In genomic region chr17:81317992-81318391, GRCh38 we compare ENCODE assay signal across 3 cellular contexts.
TF ChIP-seq lines count a peak whose summit lies in the region.

No MANE protein-coding gene starts in this region.

TF ChIP-seq in HepG2, 621 proteins besides CTCF, POLR2A, EP300 and RAD21:
- TF ChIP-seq IKZF1 (IDR thresholded peaks at IDR 0.05) (no peak), GATAD2A (CRISPR knock-in tag; IDR thresholded peaks at IDR 0.05) (0 out of 2 replicates have a peak, but pooled peaks have one; percentile 10), NR2F6 (IDR thresholded peaks at IDR 0.05) (no peak), NR2F6 (CRISPR knock-in tag; IDR thresholded peaks at IDR 0.05) (peak; percentile 51; the same call in 1 of the 2 replicates)

TF ChIP-seq in K562, 482 proteins besides CTCF, POLR2A, EP300 and RAD21:
- 0 out of 2 replicates have a peak, but pooled peaks have one; percentile 56 for TF ChIP-seq ZBTB33 (CRISPR knock-in tag; IDR thresholded peaks at IDR 0.05)
- TF ChIP-seq ZBTB49 (CRISPR knock-in tag; IDR thresholded peaks at IDR 0.05; ENCODE audit: borderline replicate concordance): no peak
- no peak for TF ChIP-seq CBX1 (IDR thresholded peaks at IDR 0.05; ENCODE audit: low read depth)
- peak; percentile 52; the same call in 1 of the 2 replicates for TF ChIP-seq ZBTB7A (IDR thresholded peaks at IDR 0.05; ENCODE audit: borderline replicate concordance, control insufficient read depth, low read depth, low read length)
- TF ChIP-seq ZNF77 (CRISPR knock-in tag; IDR thresholded peaks at IDR 0.05): no peak

TF ChIP-seq in SK-N-SH, 30 proteins besides CTCF, POLR2A, EP300 and RAD21:
- no peak for TF ChIP-seq EZH2phosphoT487 (IDR thresholded peaks at IDR 0.05; ENCODE audit: borderline replicate concordance, low read depth)
- no peak for TF ChIP-seq NRF1 (IDR thresholded peaks at IDR 0.05; ENCODE audit: low read depth, low read length)
- no peak for TF ChIP-seq YY1 (IDR thresholded peaks at IDR 0.05; ENCODE audit: low read depth)
- no peak for TF ChIP-seq FOXJ3 (CRISPR knock-in tag; IDR thresholded peaks at IDR 0.05)
- no peak for TF ChIP-seq PBX3 (IDR thresholded peaks at IDR 0.05)
- TF ChIP-seq USF2 (IDR thresholded peaks at IDR 0.05; ENCODE audit: borderline replicate concordance, low read depth, low read length): no peak
- TF ChIP-seq FOXM1 (IDR thresholded peaks at IDR 0.05; ENCODE audit: low read depth): no peak
- no peak for TF ChIP-seq TAF1 (IDR thresholded peaks at IDR 0.05; ENCODE audit: borderline replicate concordance, low read depth, low read length)
- no peak for TF ChIP-seq RXRA (IDR thresholded peaks at IDR 0.05; ENCODE audit: borderline replicate concordance, low read depth)
- TF ChIP-seq ZBTB33 (IDR thresholded peaks at IDR 0.05; ENCODE audit: borderline replicate concordance, low read depth): no peak
- no peak for TF ChIP-seq REST (IDR thresholded peaks at IDR 0.05; ENCODE audit: low read depth, low read length)
